Comparison of ENCODE assay signal across 35 cellular contexts in the genomic region with DNA sequence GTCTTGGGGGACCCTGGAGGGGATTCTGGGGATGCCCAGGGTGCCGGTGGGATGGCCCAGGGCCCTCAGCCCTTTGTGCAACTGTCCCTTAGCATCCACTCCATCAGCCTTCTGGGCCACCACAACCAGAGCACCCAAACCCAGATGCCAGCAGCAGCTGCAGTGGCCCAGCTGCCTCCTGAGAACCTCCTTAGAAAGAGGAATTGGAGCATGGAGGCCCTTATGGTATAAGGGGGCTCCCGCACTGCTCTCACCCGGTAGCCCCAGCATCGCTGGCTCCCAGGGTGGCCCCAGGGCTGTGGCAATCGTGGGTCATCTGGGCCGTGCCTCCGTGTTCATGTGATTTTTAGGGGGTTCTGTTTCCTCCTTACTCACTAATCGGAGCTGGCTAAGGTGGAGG.
DNase-seq lines count a peak whose midpoint lies in the region; TF ChIP-seq lines count a peak whose summit lies in the region.
"Had no signal": no experiment of that assay in that cellular context is flagged by ENCODE, and none has a peak within 500 bp of the region (broad histone marks: within the 10 kb centered on the region; RNA-seq: fewer than 3 reads in every experiment).

No MANE protein-coding gene starts in this region.

- H3K4me1 Mint-ChIP-seq in osteocyte (ENCODE audit: unreplicated experiment) = no peaks in the 10 kb centered on the region
- H3K4me1 Mint-ChIP-seq: CD14-positive monocyte; CD4-positive, alpha-beta memory T cell had no signal

- H3K4me3 ChIP-seq in Karpas-422 (ENCODE audit: low read length) (no peak overlapping the region), esophagus muscularis mucosa (no peak overlapping the region), neuronal stem cell (ENCODE audit: low read length in 2 of 2) (no peak overlapping the region), OCI-LY7 (ENCODE audit: low read depth, low read length, poor library complexity, severe bottlenecking) (no peak overlapping the region), MG63 (no peak overlapping the region)
- H3K4me3 ChIP-seq: A549; BLaER1; BLaER1 treated with 17β-estradiol and CSF1 and Interleukin-3, amounts not matched to agents 10 nM and 100 nM had no signal

- DNase-seq in Karpas-422 (peak; percentile 17), esophagus muscularis mucosa (ENCODE audit: extremely low spot score) (peak; percentile 86), neuronal stem cell (ENCODE audit: low spot score) (no peak), osteocyte (ENCODE audit: extremely low spot score, unreplicated experiment) (peak; percentile 67), germinal center (ENCODE audit: low spot score) (no peak), OCI-LY7 (ENCODE audit: low spot score) (no peak), MG63 (no peak), nucleus accumbens (lab: John Stamatoyannopoulos, UW) (no peak)
- DNase-seq: 8988T; ACHN; AML-193; BE2C; C1 segment of cervical spinal cord; Caco-2; Calu3; CD4-positive, alpha-beta memory T cell; CD4-positive, alpha-beta T cell; CD4-positive, CD25-positive, alpha-beta regulatory T cell; CD8-positive, alpha-beta memory T cell; CD8-positive, alpha-beta T cell; COR-L47; DMS 273 treated with DMSO at 0.1 percent for 48 hours; DMS153; DMS53; DMS79; DMS79 treated with DMSO at 0.1 percent for 48 hours; DND-41; EL had no signal

- H3K4me2 ChIP-seq in Karpas-422 (ENCODE audit: low read depth, low read length, poor library complexity, severe bottlenecking) (no peak overlapping the region), neuronal stem cell (ENCODE audit: insufficient read depth, low read length, poor library complexity, severe bottlenecking) (no peak overlapping the region), OCI-LY7 (ENCODE audit: low read length) (no peak overlapping the region)
- H3K4me2 ChIP-seq: A549; BLaER1; BLaER1 treated with 17β-estradiol and CSF1 and Interleukin-3, amounts not matched to agents 10 nM and 100 nM had no signal

- no peaks in the 10 kb centered on the region for H3K79me1 ChIP-seq in neuronal stem cell (ENCODE audit: low read depth, low read length)

- no peaks in the 10 kb centered on the region for H3K27me3 ChIP-seq in Karpas-422 (ENCODE audit: low read length)
- peaks cover 0 to 27% (median 4%) of the 10 kb centered on the region in 4 donors for H3K27me3 ChIP-seq in esophagus muscularis mucosa
- H3K27me3 ChIP-seq in neuronal stem cell (ENCODE audit: control insufficient read depth in 3 of 3, insufficient read depth in 3 of 3, low read depth in 1 of 3, low read length in 3 of 3) = peaks cover 0 to 3% (median 0%) of the 10 kb centered on the region in 3 experiments
- no peaks in the 10 kb centered on the region; the same call in 1 of the 2 replicates for H3K27me3 ChIP-seq in MG63
- H3K27me3 ChIP-seq: BE2C; BLaER1; BLaER1 treated with 17β-estradiol and CSF1 and Interleukin-3, amounts not matched to agents 10 nM and 100 nM had no signal

- H3K9me3 ChIP-seq in Karpas-422 (ENCODE audit: low read length) (no peaks in the 10 kb centered on the region), esophagus muscularis mucosa (peaks cover 0 to 4% (median 0%) of the 10 kb centered on the region in 4 donors), neuronal stem cell (replicated peaks in 1 of 2; ENCODE audit: control insufficient read depth in 2 of 2, insufficient read depth in 1 of 2, low read depth in 1 of 2, low read length in 2 of 2) (no peaks in the 10 kb centered on the region), OCI-LY7 (ENCODE audit: low read length) (no peaks in the 10 kb centered on the region), MG63 (no peaks in the 10 kb centered on the region)
- H3K9me3 ChIP-seq: A549; BE2C; BLaER1; BLaER1 treated with 17β-estradiol and CSF1 and Interleukin-3, amounts not matched to agents 10 nM and 100 nM; Caco-2 had no signal

- no peak overlapping the region for H2AK5ac ChIP-seq in neuronal stem cell (ENCODE audit: low read depth, low read length)

- no peak overlapping the region for H4K8ac ChIP-seq in neuronal stem cell (ENCODE audit: low read depth, low read length)

- no peak for TF ChIP-seq CTCF in esophagus muscularis mucosa (IDR thresholded peaks at IDR 0.05)
- TF ChIP-seq CTCF in osteocyte (IDR thresholded peaks at IDR 0.05) = no peak
- TF ChIP-seq CTCF in OCI-LY7 (conservative IDR thresholded peaks at IDR 0.05; ENCODE audit: low read length) = no peak

- H3K9me3 Mint-ChIP-seq in osteocyte (ENCODE audit: unreplicated experiment) = peaks cover 15% of the 10 kb centered on the region
- H3K9me3 Mint-ChIP-seq: CD4-positive, alpha-beta T cell; CD4-positive, CD25-positive, alpha-beta regulatory T cell; CD8-positive, alpha-beta T cell had no signal

- peak overlapping the region; percentile 17 for H3K23ac ChIP-seq in neuronal stem cell (ENCODE audit: low read depth, low read length, poor library complexity)

- no TSS peak for BruUV-seq in OCI-LY7 (replicated peaks; lab: Mats Ljungman, UMichigan)

- no peak overlapping the region for H2BK12ac ChIP-seq in neuronal stem cell (ENCODE audit: low read length)

- H3K9ac ChIP-seq in Karpas-422 (ENCODE audit: low read length) = no peak overlapping the region
- H3K9ac ChIP-seq in neuronal stem cell (ENCODE audit: low read depth, low read length, poor library complexity) = no peak overlapping the region
- H3K9ac ChIP-seq: BLaER1; BLaER1 treated with 17β-estradiol and CSF1 and Interleukin-3, amounts not matched to agents 10 nM and 100 nM had no signal

- H3K36me3 ChIP-seq in Karpas-422 (ENCODE audit: insufficient read depth, low read length) (no peaks in the 10 kb centered on the region), esophagus muscularis mucosa (no peaks in the 10 kb centered on the region), neuronal stem cell (replicated peaks in 1 of 2; ENCODE audit: control insufficient read depth in 2 of 2, insufficient read depth in 2 of 2, low read length in 2 of 2) (no peaks in the 10 kb centered on the region), OCI-LY7 (ENCODE audit: insufficient read depth, low read length) (no peaks in the 10 kb centered on the region), MG63 (no peaks in the 10 kb centered on the region)
- H3K36me3 ChIP-seq: BE2C; BLaER1; BLaER1 treated with 17β-estradiol and CSF1 and Interleukin-3, amounts not matched to agents 10 nM and 100 nM had no signal

- no peaks in the 10 kb centered on the region for H3K27me3 Mint-ChIP-seq in osteocyte (ENCODE audit: unreplicated experiment)
- H3K27me3 Mint-ChIP-seq: CD4-positive, CD25-positive, alpha-beta regulatory T cell had no signal

- H2BK15ac ChIP-seq in neuronal stem cell (ENCODE audit: low read length) = no peak overlapping the region

- H2BK120ac ChIP-seq in neuronal stem cell (ENCODE audit: low read depth, low read length) = no peak overlapping the region

- H3K9me2 ChIP-seq in Karpas-422 (replicated peaks; ENCODE audit: insufficient read depth, low read length) = no peaks in the 10 kb centered on the region
- no peaks in the 10 kb centered on the region for H3K9me2 ChIP-seq in OCI-LY7 (ENCODE audit: insufficient read depth, low read length)

- no peak overlapping the region for H3K14ac ChIP-seq in neuronal stem cell (ENCODE audit: low read length)

- no peaks in the 10 kb centered on the region for H3K4me1 ChIP-seq in Karpas-422 (ENCODE audit: low read length)
- peaks cover 0 to 6% (median 2%) of the 10 kb centered on the region in 4 donors for H3K4me1 ChIP-seq in esophagus muscularis mucosa
- peaks cover 0 to 2% of the 10 kb centered on the region in 2 donors for H3K4me1 ChIP-seq in neuronal stem cell (ENCODE audit: control insufficient read depth in 2 of 2, insufficient read depth in 1 of 2, low read depth in 1 of 2, low read length in 2 of 2)
- no peaks in the 10 kb centered on the region for H3K4me1 ChIP-seq in OCI-LY7 (ENCODE audit: insufficient read depth, low read length, poor library complexity, severe bottlenecking)
- H3K4me1 ChIP-seq: BE2C, Caco-2 had no signal

- H4K20me1 ChIP-seq in Karpas-422 (ENCODE audit: insufficient read depth, low read depth, low read length) (no peaks in the 10 kb centered on the region), OCI-LY7 (ENCODE audit: insufficient read depth, low read length) (no peaks in the 10 kb centered on the region)
- H4K20me1 ChIP-seq: BLaER1; BLaER1 treated with 17β-estradiol and CSF1 and Interleukin-3, amounts not matched to agents 10 nM and 100 nM had no signal

- intact Hi-C loops in esophagus muscularis mucosa (cut with DNase I) (loop anchor here (5.0 kb wide), 1 partner anchor 388 kb away; no protein-coding TSS in a partner anchor), OCI-LY7 (cut with micrococcal nuclease; ENCODE audit: unreplicated experiment) (loop anchor here (5.0 kb wide), 1 partner anchor 692 kb away; no protein-coding TSS in a partner anchor)

- TF ChIP-seq EP300 in esophagus muscularis mucosa (IDR thresholded peaks at IDR 0.05) = no peak

- 84% methylated on average over 8 of the region's 8 CpGs for WGBS in esophagus muscularis mucosa
- no CpG with 5 or more reads among the region's 8 CpGs for WGBS in neuronal stem cell (ENCODE audit: extremely low coverage in 2 of 2, insufficient read length in 2 of 2, insufficient replicate concordance in 1 of 2), 2 donors

- H4K91ac ChIP-seq in neuronal stem cell (ENCODE audit: low read depth, low read length, poor library complexity) = no peak overlapping the region

- no peak overlapping the region for H3K27ac Mint-ChIP-seq in osteocyte (ENCODE audit: unreplicated experiment)
- H3K27ac Mint-ChIP-seq: B cell; CD14-positive monocyte; CD4-positive, alpha-beta memory T cell; CD4-positive, alpha-beta T cell; CD4-positive, CD25-positive, alpha-beta regulatory T cell; CD8-positive, alpha-beta memory T cell; CD8-positive, alpha-beta T cell had no signal

- H3K4ac ChIP-seq in neuronal stem cell (ENCODE audit: low read length) = no peak overlapping the region

- CTCF ChIA-PET in OCI-LY7 (lab: Charles Lee; ENCODE audit: unreplicated experiment) = no interaction called here

- no peak overlapping the region for H2AFZ ChIP-seq in Karpas-422 (ENCODE audit: low read length)
- H2AFZ ChIP-seq in neuronal stem cell (ENCODE audit: low read length) = no peak overlapping the region
- no peak overlapping the region for H2AFZ ChIP-seq in OCI-LY7 (ENCODE audit: low read length)

- H3K18ac ChIP-seq in neuronal stem cell (ENCODE audit: low read length) = no peak overlapping the region

- no peak for TF ChIP-seq POLR2A in esophagus muscularis mucosa (IDR thresholded peaks at IDR 0.05; ENCODE audit: low read depth)

- no peaks in the 10 kb centered on the region for H3K79me2 ChIP-seq in Karpas-422 (ENCODE audit: low read length)
- no peaks in the 10 kb centered on the region for H3K79me2 ChIP-seq in OCI-LY7 (ENCODE audit: insufficient read depth, low read depth, low read length)

- POLR2A ChIA-PET in OCI-LY7 (lab: Charles Lee) = interaction anchor here (0.5 kb wide), 1 partner anchor 544 kb away, joined by 5 read pairs; no protein-coding TSS in a partner anchor

- H3K27ac ChIP-seq in Karpas-422 (ENCODE audit: low read length) = no peak overlapping the region
- H3K27ac ChIP-seq in esophagus muscularis mucosa (replicated peaks in 1 of 4) = no peak overlapping the region
- no peak overlapping the region for H3K27ac ChIP-seq in neuronal stem cell (replicated peaks; ENCODE audit: low read length)
- no peak overlapping the region for H3K27ac ChIP-seq in OCI-LY7 (ENCODE audit: low read depth, low read length, poor library complexity, severe bottlenecking)
- H3K27ac ChIP-seq: 22Rv1; A549; BLaER1; BLaER1 treated with 17β-estradiol and CSF1 and Interleukin-3, amounts not matched to agents 10 nM and 100 nM; C4-2B had no signal

- H3K4me3 Mint-ChIP-seq in osteocyte (ENCODE audit: unreplicated experiment) = no peak overlapping the region
- H3K4me3 Mint-ChIP-seq: B cell; CD14-positive monocyte; CD4-positive, alpha-beta memory T cell; CD4-positive, alpha-beta T cell; CD8-positive, alpha-beta memory T cell; CD8-positive, alpha-beta T cell had no signal

- no peaks in the 10 kb centered on the region for H3K36me3 Mint-ChIP-seq in osteocyte (ENCODE audit: unreplicated experiment)
- H3K36me3 Mint-ChIP-seq: CD14-positive monocyte; CD4-positive, alpha-beta memory T cell; CD4-positive, CD25-positive, alpha-beta regulatory T cell; CD8-positive, alpha-beta memory T cell; CD8-positive, alpha-beta T cell had no signal

- H2BK5ac ChIP-seq in neuronal stem cell (ENCODE audit: low read length) = no peak overlapping the region

Comparison
In these comparisons a context has a peak if more than half of its experiments do, and no peak if none do; other contexts are left out.
1. DNase-seq: peak in Karpas-422 (single experiment), esophagus muscularis mucosa (single experiment) and osteocyte (single experiment); none in neuronal stem cell (single experiment), germinal center (single experiment), OCI-LY7 (single experiment), MG63 (single experiment) and nucleus accumbens (0 of 56).